ENCODE assay signal across 26 cellular contexts in genomic region chr16:15781650-15782049, GRCh38.
"Had no signal": no experiment of that assay in that cellular context is flagged by ENCODE, and none has a peak within 500 bp of the region (broad histone marks: within the 10 kb centered on the region; RNA-seq: fewer than 3 reads in every experiment).

No MANE protein-coding gene starts in this region.

- H3K9me3 ChIP-seq: SJCRH30 had no signal

- H3K4me1 ChIP-seq: SJCRH30 had no signal

- ATAC-seq: activated CD8-positive, alpha-beta T cell treated with anti-CD3 and anti-CD28 coated beads for 36 hours; activated T-cell treated with anti-CD3 and anti-CD28 coated beads, Interleukin-2, amount 50 U/mL, for 72 hours; activated T-helper 17 cell treated with anti-CD3 and anti-CD28 coated beads, Interleukin-2, amount 50 U/mL, for 72 hours; Panc1 had no signal

- H3K27me3 ChIP-seq: brain microvascular endothelial cell had no signal

- H3K27ac ChIP-seq: brain microvascular endothelial cell, SJCRH30, SK-N-MC had no signal

- DNase-seq: activated CD4-positive, alpha-beta T cell treated with anti-CD3 and anti-CD28 coated beads, Interleukin-2, amount 10 ng/mL, durations not matched to agents 24 days and 14 days; activated CD4-positive, alpha-beta T cell treated with anti-CD3 and anti-CD28 coated beads, Interleukin-2, amount 50 U/mL, for 4 hours; activated CD8-positive, alpha-beta T cell treated with anti-CD3 and anti-CD28 coated beads for 36 hours; activated effector memory CD4-positive, alpha-beta T cell treated with anti-CD3 and anti-CD28 coated beads, Interleukin-2, amount 50 U/mL, for 16 hours; activated naive CD4-positive, alpha-beta T cell; activated naive CD4-positive, alpha-beta T cell treated with anti-CD3 and anti-CD28 coated beads, Interleukin-2, amount 50 U/mL, for 16 hours; activated naive CD8-positive, alpha-beta T cell treated with anti-CD3 and anti-CD28 coated beads for 36 hours; activated T-cell treated with anti-CD3 and anti-CD28 coated beads, Interleukin-2, amount 50 U/mL, for 1 hour; activated T-cell treated with anti-CD3 and anti-CD28 coated beads, Interleukin-2, amount 50 U/mL, for 72 hours; amniotic stem cell; brain microvascular endothelial cell; central memory CD4-positive, alpha-beta T cell; MM.1S; MV-4-11; NCI-H1092; NCI-H1436 treated with DMSO at 0.1 percent for 48 hours; NCI-H1694 treated with DMSO at 0.1 percent for 48 hours; NCI-H2029; NCI-H345; NCI-H524 treated with DMSO at 0.1 percent for 48 hours; SHP77; SJCRH30; T1000 had no signal

- H3K36me3 ChIP-seq: brain microvascular endothelial cell, SJCRH30 had no signal

- H3K4me3 ChIP-seq: SJCRH30, SK-N-MC had no signal
